8 cellular contexts compared by ENCODE assay signal in the genomic region with DNA sequence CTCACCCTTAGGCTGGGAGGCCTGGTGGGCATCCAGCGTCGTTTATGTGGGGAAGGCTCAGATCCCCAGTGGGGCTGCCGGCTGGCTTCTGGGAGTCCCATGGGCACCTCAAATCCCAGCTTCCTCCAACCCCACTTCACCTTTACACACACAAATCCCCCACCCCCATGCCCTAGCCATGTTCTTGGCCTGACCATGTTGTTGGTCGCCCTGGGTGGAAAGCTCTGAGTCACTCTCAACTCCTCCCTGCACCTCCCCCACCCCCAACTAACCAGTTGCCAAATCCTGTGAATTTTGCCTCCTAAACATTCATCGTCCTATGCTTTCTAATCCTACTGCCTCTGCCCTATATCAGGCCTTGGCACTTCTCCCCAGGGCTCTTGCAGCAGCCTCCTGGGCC. TPM values are rescaled to one million over a fixed set of nuclear protein-coding genes. Genes with fewer than 3 reads are reported as not detected.
DNase-seq lines count a peak whose midpoint lies in the region; ATAC-seq, FAIRE-seq and TF ChIP-seq lines count a peak whose summit lies in the region.
"Had no signal": no experiment of that assay in that cellular context is flagged by ENCODE, and none has a peak within 500 bp of the region (broad histone marks: within the 10 kb centered on the region; RNA-seq: fewer than 3 reads in every experiment).

No MANE protein-coding gene starts in this region.

- DNase-seq in M059J (ENCODE audit: low read depth) (peak; percentile 61), choroid plexus epithelial cell (ENCODE audit: low read depth) (peak; percentile 77), HepG2 (ENCODE audit: low spot score) (no peak), NCI-H1436 treated with DMSO at 0.1 percent for 48 hours (lab: John Stamatoyannopoulos, UW) (no peak)
- DNase-seq: NCI-H2029 treated with DMSO at 0.1 percent for 48 hours had no signal

- 40% methylated on average over 5 of the region's 5 CpGs for WGBS in HepG2 (ENCODE audit: low lambda C conversion rate)
- 65% methylated on average over 5 of the region's 5 CpGs for WGBS in urinary bladder

- peaks cover 5 to 56% of the 10 kb centered on the region in 2 experiments; a peak in 4 of 5 replicates for H3K27me3 ChIP-seq in HepG2 (ENCODE audit: control insufficient read depth in 1 of 2, insufficient read depth in 2 of 2, low read length in 2 of 2)

- H3K4me3 ChIP-seq in choroid plexus epithelial cell (ENCODE audit: low read depth, low read length) (no peak overlapping the region), HepG2 (replicated peaks in 1 of 3; ENCODE audit: insufficient read depth in 1 of 3, low read depth in 2 of 3, low read length in 3 of 3) (no peak overlapping the region), urinary bladder (ENCODE audit: low read depth, low read length) (no peak overlapping the region)

- in situ Hi-C loops in HepG2 (cut with HindIII; ENCODE audit: extremely low pct_ligation_motif_present, low pct_unique_long_range_greater_than_20kb): no loop called here

- H3K79me2 ChIP-seq in HepG2 (ENCODE audit: insufficient read depth, low read length): no peaks in the 10 kb centered on the region

- intact Hi-C loops in HepG2 (cut with micrococcal nuclease; ENCODE audit: unreplicated experiment): no loop called here

- H3K4me1 ChIP-seq in HepG2 (ENCODE audit: insufficient read depth, low read length): peaks cover 15% of the 10 kb centered on the region
- H3K4me1 ChIP-seq in urinary bladder (ENCODE audit: insufficient read depth): no peaks in the 10 kb centered on the region

- CTCF ChIA-PET in HepG2 (lab: Yijun Ruan, JAX; ENCODE audit: low intra/inter-chr PET ratio, low total read pairs): no interaction called here

- no peaks in the 10 kb centered on the region for H4K20me1 ChIP-seq in HepG2 (ENCODE audit: insufficient read depth, low read length)

- BruUV-seq in HepG2 (replicated peaks; lab: Mats Ljungman, UMichigan): no TSS peak

- H3K27ac ChIP-seq in HepG2 (ENCODE audit: extremely low read length, insufficient read depth, low read length) (no peak overlapping the region), urinary bladder (ENCODE audit: low read depth) (peak overlapping the region; percentile 31)

- H3K9ac ChIP-seq in HepG2 (ENCODE audit: insufficient read depth, low read depth, low read length): no peak overlapping the region

- TF ChIP-seq EP300 in HepG2 (IDR thresholded peaks at IDR 0.05; ENCODE audit: low read depth in 2 of 2, low read length in 2 of 2): no peak
- no peak for TF ChIP-seq EP300 in HepG2 (CRISPR knock-in tag; IDR thresholded peaks at IDR 0.05; ENCODE audit: borderline replicate concordance)

- FAIRE-seq in HepG2 (lab: Jason Lieb, UNC): no peak

- no peaks in the 10 kb centered on the region for H3K9me3 ChIP-seq in HepG2 (ENCODE audit: low read length)

- ATAC-seq in HepG2 (no peak), HG02884 (IDR thresholded peaks at IDR 0.05; ENCODE audit: unreplicated experiment) (no peak), HG02678 (IDR thresholded peaks at IDR 0.05; ENCODE audit: unreplicated experiment) (no peak)

- TF ChIP-seq POLR2A in HepG2 (IDR thresholded peaks at IDR 0.05; ENCODE audit: insufficient read depth in 1 of 2, low read depth in 2 of 2, low read length in 2 of 2): no peak

- H3K36me3 ChIP-seq in HepG2 (replicated peaks in 1 of 2; ENCODE audit: control insufficient read depth in 1 of 2, insufficient read depth in 2 of 2, low read length in 2 of 2): no peaks in the 10 kb centered on the region
- no peaks in the 10 kb centered on the region for H3K36me3 ChIP-seq in urinary bladder (ENCODE audit: insufficient read depth)

- no peak overlapping the region for H2AFZ ChIP-seq in HepG2 (ENCODE audit: low read length)

- POLR2A ChIA-PET in HepG2 (lab: Yijun Ruan, JAX): no interaction called here

- TF ChIP-seq RAD21 in HepG2 (CRISPR knock-in tag; IDR thresholded peaks at IDR 0.05): no peak

- H3K4me2 ChIP-seq in HepG2 (ENCODE audit: low read depth, low read length): no peak overlapping the region

- TF ChIP-seq CTCF in choroid plexus epithelial cell (conservative IDR thresholded peaks at IDR 0.05; ENCODE audit: low read depth, low read length) (no peak), HepG2 (CRISPR knock-in tag; IDR thresholded peaks at IDR 0.05) (no peak)

TF ChIP-seq in HepG2, 621 proteins besides CTCF, POLR2A, EP300 and RAD21 (continues in another document):
- TF ChIP-seq, protein P1, sequence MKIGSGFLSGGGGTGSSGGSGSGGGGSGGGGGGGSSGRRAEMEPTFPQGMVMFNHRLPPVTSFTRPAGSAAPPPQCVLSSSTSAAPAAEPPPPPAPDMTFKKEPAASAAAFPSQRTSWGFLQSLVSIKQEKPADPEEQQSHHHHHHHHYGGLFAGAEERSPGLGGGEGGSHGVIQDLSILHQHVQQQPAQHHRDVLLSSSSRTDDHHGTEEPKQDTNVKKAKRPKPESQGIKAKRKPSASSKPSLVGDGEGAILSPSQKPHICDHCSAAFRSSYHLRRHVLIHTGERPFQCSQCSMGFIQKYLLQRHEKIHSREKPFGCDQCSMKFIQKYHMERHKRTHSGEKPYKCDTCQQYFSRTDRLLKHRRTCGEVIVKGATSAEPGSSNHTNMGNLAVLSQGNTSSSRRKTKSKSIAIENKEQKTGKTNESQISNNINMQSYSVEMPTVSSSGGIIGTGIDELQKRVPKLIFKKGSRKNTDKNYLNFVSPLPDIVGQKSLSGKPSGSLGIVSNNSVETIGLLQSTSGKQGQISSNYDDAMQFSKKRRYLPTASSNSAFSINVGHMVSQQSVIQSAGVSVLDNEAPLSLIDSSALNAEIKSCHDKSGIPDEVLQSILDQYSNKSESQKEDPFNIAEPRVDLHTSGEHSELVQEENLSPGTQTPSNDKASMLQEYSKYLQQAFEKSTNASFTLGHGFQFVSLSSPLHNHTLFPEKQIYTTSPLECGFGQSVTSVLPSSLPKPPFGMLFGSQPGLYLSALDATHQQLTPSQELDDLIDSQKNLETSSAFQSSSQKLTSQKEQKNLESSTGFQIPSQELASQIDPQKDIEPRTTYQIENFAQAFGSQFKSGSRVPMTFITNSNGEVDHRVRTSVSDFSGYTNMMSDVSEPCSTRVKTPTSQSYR (CRISPR knock-in tag; IDR thresholded peaks at IDR 0.05; ENCODE audit: borderline replicate concordance): 0 out of 2 replicates have a peak, but pooled peaks have one; percentile 13

RNA-seq across cellular contexts. Expression of gene TNS1, which starts 6.5 kb away (rescaled TPM):
- 2.6 and 3.5 TPM in 2 replicates for total RNA-seq in M059J (2014; rRNA removed; shearing (Covaris generic))
- total RNA-seq in HepG2 (2016; rRNA removed; fragmentation: Illumina TruSeq; extraction: Trizol) (1.9 TPM in 2 replicates), urinary bladder (191 TPM)
- total RNA-seq in HepG2 (2016; cell fraction: cytosol; rRNA removed; fragmentation: Illumina TruSeq; extraction: Trizol; ENCODE audit: low read depth): 0.51 and 0.71 TPM in 2 replicates
- total RNA-seq in HepG2 (2016; cell fraction: insoluble cytoplasmic fraction; rRNA removed; fragmentation: Illumina TruSeq; extraction: Trizol): 1.1 and 1.7 TPM in 2 replicates
- 1.9 and 2.2 TPM in 2 replicates for total RNA-seq in HepG2 (2016; cell fraction: membrane; rRNA removed; fragmentation: Illumina TruSeq; extraction: Trizol)
- 3.7 and 4.7 TPM in 2 replicates for total RNA-seq in HepG2 (2016; cell fraction: nucleus; rRNA removed; fragmentation: Illumina TruSeq; extraction: Trizol)
- polyA plus RNA-seq in HepG2 (2011; rRNA removed) (118 and 127 TPM in 2 replicates), urinary bladder (576 TPM)
- 72.1 and 78.8 TPM in 2 replicates for polyA plus RNA-seq in HepG2 (2011; cell fraction: cytosol; rRNA removed)
- polyA plus RNA-seq in HepG2 (2011; cell fraction: nucleus; rRNA removed): 302 and 373 TPM in 2 replicates
- 63.6 and 87.8 TPM in 2 replicates for polyA plus RNA-seq in HepG2 (2012)
- 0.35 and 0.62 TPM in 2 replicates for polyA plus RNA-seq in HepG2 (2016; cell fraction: cytosol; fragmentation: Illumina TruSeq; extraction: Trizol; ENCODE audit: low read depth)
- 1.3 and 1.7 TPM in 2 replicates for polyA plus RNA-seq in HepG2 (2016; cell fraction: insoluble cytoplasmic fraction; fragmentation: Illumina TruSeq; extraction: Trizol; ENCODE audit: low read depth)
- polyA plus RNA-seq in HepG2 (2016; cell fraction: membrane; fragmentation: Illumina TruSeq; extraction: Trizol; ENCODE audit: low read depth): 0.73 and 0.90 TPM in 2 replicates
- polyA plus RNA-seq in HepG2 (2016; cell fraction: nucleus; fragmentation: Illumina TruSeq; extraction: Trizol; ENCODE audit: insufficient read depth, low read depth): 1.9 and 2.0 TPM in 2 replicates
- polyA minus RNA-seq in HepG2 (2011; rRNA and poly(A)+ RNA removed; ENCODE audit: low replicate concordance): 3.6 and 445 TPM in 2 replicates
- polyA minus RNA-seq in HepG2 (2011; cell fraction: cytosol; rRNA and poly(A)+ RNA removed): 116 and 155 TPM in 2 replicates
- polyA minus RNA-seq in HepG2 (2011; cell fraction: nucleus; rRNA and poly(A)+ RNA removed): 504 and 544 TPM in 2 replicates

Comparison
In these comparisons a context has a peak if more than half of its experiments do, and no peak if none do; other contexts are left out.
1. DNase-seq: peak in M059J (single experiment) and choroid plexus epithelial cell (single experiment); none in HepG2 (single experiment) and NCI-H1436 treated with DMSO at 0.1 percent for 48 hours (single experiment).
2. RNA of gene TNS1, which starts 6.5 kb away (total RNA-seq): 191 TPM in urinary bladder (single experiment); 2.6 to 3.5 TPM in M059J and 0.51 to 4.7 TPM in HepG2; every median in the first group is over 10 times any median in the second.